17 cellular contexts compared by ENCODE assay signal in genomic region chr6:49264909-49265308, GRCh38.
"Had no signal": no experiment of that assay in that cellular context is flagged by ENCODE, and none has a peak within 500 bp of the region (broad histone marks: within the 10 kb centered on the region; RNA-seq: fewer than 3 reads in every experiment).

No MANE protein-coding gene starts in this region.

- H3K36me3 ChIP-seq: esophagus squamous epithelium, heart left ventricle, left lung, spleen had no signal

- DNase-seq: activated CD4-positive, alpha-beta memory T cell treated with anti-CD3 and anti-CD28 coated beads, Interleukin-2, amount 10 ng/mL, durations not matched to agents 7 days and 5 days; activated CD4-positive, CD25-positive, alpha-beta regulatory T cell treated with anti-CD3 and anti-CD28 coated beads, Interleukin-2, amount 50 U/mL, for 72 hours; activated gamma-delta T cell treated with Interleukin-2 at 50 U/mL for 16 hours; activated naive CD8-positive, alpha-beta T cell treated with anti-CD3 and anti-CD28 coated beads, Interleukin-2, amount 10 ng/mL, durations not matched to agents 7 days and 5 days; activated T-cell treated with anti-CD3 and anti-CD28 coated beads, Interleukin-2, amount 50 U/mL, for 72 hours; aorta; dorsolateral prefrontal cortex; esophagus squamous epithelium; mesenchymal stem cell; occipital lobe; spleen; stimulated activated CD4-positive, alpha-beta T cell treated with anti-CD3 and anti-CD28 coated beads, Interleukin-1b, Interleukin-23, amount 100 ng/mL, for 48 hours; stimulated activated naive B cell treated with anti-CD40 and anti-IgM and Interleukin-4, amounts not matched to agents 10 μg/mL and 1 μg/mL and 100 μg/mL, for 72 hours; trophoblast cell had no signal

- H3K27me3 ChIP-seq: dorsolateral prefrontal cortex, esophagus squamous epithelium, heart left ventricle, left lung, spleen had no signal

- H3K27ac ChIP-seq: dorsolateral prefrontal cortex, esophagus squamous epithelium, heart left ventricle, left lung, spleen had no signal

- H3K4me1 ChIP-seq: esophagus squamous epithelium, heart left ventricle, left lung, spleen had no signal

- ATAC-seq: activated T-cell treated with anti-CD3 and anti-CD28 coated beads, Interleukin-2, amount 50 U/mL, for 72 hours; heart left ventricle; left lung; natural killer cell treated with Interleukin-12 subunit alpha and Interleukin-12 subunit beta and Interleukin-15 and Interleukin-18, amount 100 ng/mL, for 72 hours; stimulated activated naive B cell treated with anti-CD40 and anti-IgM and Interleukin-4, amounts not matched to agents 10 μg/mL and 1 μg/mL and 100 μg/mL, for 72 hours had no signal

- H3K9me3 ChIP-seq: esophagus squamous epithelium, heart left ventricle had no signal

- H3K4me3 ChIP-seq: dorsolateral prefrontal cortex, esophagus squamous epithelium, heart left ventricle, left lung, spleen had no signal
